Comparison of ENCODE assay signal across 24 cellular contexts in the genomic region with DNA sequence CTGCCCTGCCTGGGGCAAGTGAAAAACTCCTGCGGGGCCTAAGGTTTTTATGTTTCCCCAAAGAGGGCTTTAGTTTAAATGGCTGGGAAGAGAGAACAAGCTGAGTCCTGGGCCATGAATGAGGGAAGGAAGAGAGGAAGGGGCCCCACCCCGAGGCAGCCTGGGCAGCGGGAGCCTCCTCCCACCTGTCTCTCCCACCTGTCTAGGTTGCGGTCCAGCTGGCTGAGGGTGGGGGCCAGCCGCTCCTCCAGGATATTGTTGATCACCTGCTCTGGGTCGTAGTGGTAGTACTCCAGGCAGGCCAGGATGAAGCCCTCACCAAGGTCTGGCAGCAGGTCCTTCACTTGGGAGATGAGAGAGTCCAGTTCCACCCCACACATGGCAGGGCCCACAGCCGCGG. TPM values are rescaled to one million over a fixed set of nuclear protein-coding genes. Genes with fewer than 3 reads are reported as not detected.
DNase-seq lines count a peak whose midpoint lies in the region; ATAC-seq and TF ChIP-seq lines count a peak whose summit lies in the region.
"Had no signal": no experiment of that assay in that cellular context is flagged by ENCODE, and none has a peak within 500 bp of the region (broad histone marks: within the 10 kb centered on the region; RNA-seq: fewer than 3 reads in every experiment).

No MANE protein-coding gene starts in this region.

- in situ Hi-C loops in KBM-7 (cut with MboI; ENCODE audit: low pct_unique_long_range_greater_than_20kb, low sequenced_read_pairs): no loop called here

- no peak overlapping the region for H2BK120ac ChIP-seq in H9 (ENCODE audit: low read depth, low read length, poor library complexity, severe bottlenecking)

- H2AFZ ChIP-seq in H9 (ENCODE audit: low read length): no peak overlapping the region
- no peak overlapping the region for H2AFZ ChIP-seq in PC-9

- no peak overlapping the region for H3T11ph ChIP-seq in H9 (ENCODE audit: low read length)

- no peak overlapping the region for H3K4me3 ChIP-seq in PC-9
- no peak overlapping the region for H3K4me3 ChIP-seq in lower lobe of right lung
- H3K4me3 ChIP-seq: transverse colon had no signal

- no peaks in the 10 kb centered on the region for H3K9me3 Mint-ChIP-seq in H9
- H3K9me3 Mint-ChIP-seq in stimulated activated effector memory CD8-positive, alpha-beta T cell treated with anti-CD3 and anti-CD28 coated beads, Interleukin-12 subunit alpha, Interleukin-12 subunit beta, amount 100 ng/mL, for 72 hours: no peaks in the 10 kb centered on the region
- H3K9me3 Mint-ChIP-seq: activated CD4-positive, alpha-beta T cell treated with anti-CD3 and anti-CD28 coated beads, Interleukin-2, amount 10 ng/mL, durations not matched to agents 7 days and 5 days; naive B cell; stimulated activated naive B cell treated with anti-CD40 and anti-IgM and Interleukin-4, amounts not matched to agents 10 μg/mL and 1 μg/mL and 100 μg/mL, for 72 hours had no signal

- H3K4me3 Mint-ChIP-seq in H9: no peak overlapping the region
- H3K4me3 Mint-ChIP-seq in stimulated activated effector memory CD8-positive, alpha-beta T cell treated with anti-CD3 and anti-CD28 coated beads, Interleukin-12 subunit alpha, Interleukin-12 subunit beta, amount 100 ng/mL, for 72 hours: no peak overlapping the region
- H3K4me3 Mint-ChIP-seq: activated CD4-positive, alpha-beta T cell treated with anti-CD3 and anti-CD28 coated beads, Interleukin-2, amount 10 ng/mL, durations not matched to agents 7 days and 5 days; naive B cell; stimulated activated naive B cell treated with anti-CD40 and anti-IgM and Interleukin-4, amounts not matched to agents 10 μg/mL and 1 μg/mL and 100 μg/mL, for 72 hours had no signal

- no peak overlapping the region for H3K4me2 ChIP-seq in H9 (ENCODE audit: insufficient read depth, insufficient read length, low read length)
- no peak overlapping the region for H3K4me2 ChIP-seq in PC-9

- H2BK12ac ChIP-seq in H9 (ENCODE audit: insufficient read length, low read depth, low read length): no peak overlapping the region

- DNase-seq in H9: no peak
- DNase-seq in PC-9: no peak
- DNase-seq in lower lobe of right lung: no peak
- no peak for DNase-seq in stimulated activated effector memory CD8-positive, alpha-beta T cell treated with anti-CD3 and anti-CD28 coated beads, Interleukin-12 subunit alpha, Interleukin-12 subunit beta, amount 100 ng/mL, for 72 hours (ENCODE audit: low spot score in 2 of 2)
- DNase-seq in KBM-7: no peak
- no peak for DNase-seq in GM10266 (ENCODE audit: extremely low spot score)
- DNase-seq: activated CD4-positive, alpha-beta T cell treated with anti-CD3 and anti-CD28 coated beads, Interleukin-2, amount 10 ng/mL, durations not matched to agents 7 days and 5 days; activated effector memory CD4-positive, alpha-beta T cell treated with anti-CD3 and anti-CD28 coated beads, Interleukin-2, amount 50 U/mL, for 16 hours; DND-41; foreskin fibroblast; hippocampal formation; islet precursor cell; mammary epithelial cell; naive B cell; NCI-H2029; NCI-H526 treated with DMSO at 0.1 percent for 48 hours; SHP77 treated with DMSO at 0.1 percent for 48 hours; stimulated activated naive B cell treated with anti-CD40 and anti-IgM and Interleukin-4, amounts not matched to agents 10 μg/mL and 1 μg/mL and 100 μg/mL, for 72 hours; T-helper 1 cell; transverse colon had no signal

- peaks cover 14 to 68% (median 16%) of the 10 kb centered on the region in 3 experiments; a peak in 6 of 7 replicates for H3K36me3 Mint-ChIP-seq in H9 (ENCODE audit: insufficient read depth in 1 of 3, low read depth in 3 of 3)
- H3K36me3 Mint-ChIP-seq in stimulated activated effector memory CD8-positive, alpha-beta T cell treated with anti-CD3 and anti-CD28 coated beads, Interleukin-12 subunit alpha, Interleukin-12 subunit beta, amount 100 ng/mL, for 72 hours: peaks cover 92% of the 10 kb centered on the region

- H3K27ac ChIP-seq in H9 (ENCODE audit: insufficient read length, low read depth, low read length) (no peak overlapping the region), PC-9 (peak overlapping the region; percentile 93; the same call in 1 of the 2 replicates), lower lobe of right lung (peak overlapping the region; percentile 81)
- H3K27ac ChIP-seq: epithelial cell of prostate, transverse colon had no signal

- H3K36me3 ChIP-seq in PC-9 (ENCODE audit: low read depth) (peaks cover 16% of the 10 kb centered on the region), lower lobe of right lung (peaks cover 81% of the 10 kb centered on the region)

- WGBS in H9 (ENCODE audit: extremely low coverage, insufficient read length, low lambda C conversion rate): no CpG with 5 or more reads among the region's 8 CpGs

- H3K23me2 ChIP-seq in H9 (ENCODE audit: insufficient read length, low read depth, low read length, poor library complexity, severe bottlenecking): no peaks in the 10 kb centered on the region

- no peak overlapping the region for H2AK5ac ChIP-seq in H9 (ENCODE audit: insufficient read length, low read length)

- H3K27ac Mint-ChIP-seq in H9: peak overlapping the region in 2 of 3 experiments; percentile 15 to 80; a peak in 1 of 7 replicates
- peak overlapping the region; percentile 43 for H3K27ac Mint-ChIP-seq in stimulated activated effector memory CD8-positive, alpha-beta T cell treated with anti-CD3 and anti-CD28 coated beads, Interleukin-12 subunit alpha, Interleukin-12 subunit beta, amount 100 ng/mL, for 72 hours
- H3K27ac Mint-ChIP-seq: activated CD4-positive, alpha-beta T cell treated with anti-CD3 and anti-CD28 coated beads, Interleukin-2, amount 10 ng/mL, durations not matched to agents 7 days and 5 days; naive B cell; stimulated activated naive B cell treated with anti-CD40 and anti-IgM and Interleukin-4, amounts not matched to agents 10 μg/mL and 1 μg/mL and 100 μg/mL, for 72 hours had no signal

- intact Hi-C loops in PC-9 (cut with micrococcal nuclease; ENCODE audit: unreplicated experiment): no loop called here
- intact Hi-C loops in lower lobe of right lung (cut with DNase I): no loop called here

- H3K9me3 ChIP-seq in H9 (ENCODE audit: control insufficient read depth, low read depth, low read length) (no peaks in the 10 kb centered on the region), PC-9 (ENCODE audit: insufficient read depth, low read depth) (no peaks in the 10 kb centered on the region), lower lobe of right lung (no peaks in the 10 kb centered on the region)
- H3K9me3 ChIP-seq: transverse colon had no signal

- no peak overlapping the region for H4K91ac ChIP-seq in H9 (ENCODE audit: insufficient read length, low read depth, low read length)

- H2BK5ac ChIP-seq in H9 (ENCODE audit: insufficient read length, low read length): no peak overlapping the region

- no peak overlapping the region for H4K8ac ChIP-seq in H9 (replicated peaks; ENCODE audit: insufficient read length, low read depth, low read length)

- H3K4ac ChIP-seq in H9 (ENCODE audit: low read depth, low read length): no peak overlapping the region

- POLR2A ChIA-PET in PC-9 (lab: Charles Lee; ENCODE audit: unreplicated experiment): no interaction called here

- peaks cover 44% of the 10 kb centered on the region for H3F3A ChIP-seq in PC-9 (ENCODE audit: insufficient read depth, low read depth)

- no peak overlapping the region for H3K23ac ChIP-seq in H9 (ENCODE audit: insufficient read length, low read depth, low read length)

- no peak overlapping the region for H4K5ac ChIP-seq in H9 (ENCODE audit: insufficient read length, low read depth, low read length)

- no peaks in the 10 kb centered on the region for H3K4me1 ChIP-seq in H9 (ENCODE audit: insufficient read depth, low read length)
- peaks cover 68% of the 10 kb centered on the region for H3K4me1 ChIP-seq in PC-9 (replicated peaks; ENCODE audit: insufficient read depth)
- H3K4me1 ChIP-seq in lower lobe of right lung: peaks cover 49% of the 10 kb centered on the region

- BruUV-seq in PC-9 (replicated peaks; lab: Mats Ljungman, UMichigan): no TSS peak

- no peak overlapping the region for H3K18ac ChIP-seq in H9 (ENCODE audit: insufficient read length, low read depth, low read length)

- H3K9ac ChIP-seq in H9 (ENCODE audit: extremely low read depth, insufficient read length, low read length): no peak overlapping the region

- H3K56ac ChIP-seq in H9 (ENCODE audit: insufficient read length, low read depth, low read length): no peak overlapping the region

- ATAC-seq in lower lobe of right lung (no peak), GM18519 (IDR thresholded peaks at IDR 0.05; ENCODE audit: low FRiP score, unreplicated experiment) (no peak)
- no peak for ATAC-seq in stimulated activated effector memory CD8-positive, alpha-beta T cell treated with anti-CD3 and anti-CD28 coated beads, Interleukin-12 subunit alpha, Interleukin-12 subunit beta, amount 100 ng/mL, for 72 hours
- ATAC-seq: HCT116; sciatic nerve; stimulated activated naive B cell treated with anti-CD40 and anti-IgM and Interleukin-4, amounts not matched to agents 10 μg/mL and 1 μg/mL and 100 μg/mL, for 72 hours had no signal

- no peaks in the 10 kb centered on the region for H3K79me1 ChIP-seq in H9 (ENCODE audit: insufficient read depth, low read depth, low read length, poor library complexity, severe bottlenecking)

- TF ChIP-seq CTCF in H9 (conservative IDR thresholded peaks at IDR 0.05): no peak
- no peak for TF ChIP-seq CTCF in PC-9 (conservative IDR thresholded peaks at IDR 0.05)
- no peak for TF ChIP-seq CTCF in lower lobe of right lung (IDR thresholded peaks at IDR 0.05)
- no peak for TF ChIP-seq CTCF in GM10266 (IDR thresholded peaks at IDR 0.05; ENCODE audit: control insufficient read depth, insufficient read depth, low read depth, missing control alignments)

- H3K27me3 ChIP-seq in H9 (ENCODE audit: insufficient read depth, low read length): no peaks in the 10 kb centered on the region
- no peaks in the 10 kb centered on the region for H3K27me3 ChIP-seq in PC-9 (ENCODE audit: insufficient read depth, low read depth)
- no peaks in the 10 kb centered on the region for H3K27me3 ChIP-seq in lower lobe of right lung (ENCODE audit: low read depth)
- H3K27me3 ChIP-seq: transverse colon had no signal

- H3K4me1 Mint-ChIP-seq in H9: peaks cover 6 to 16% of the 10 kb centered on the region in 2 experiments
- peaks cover 8% of the 10 kb centered on the region for H3K4me1 Mint-ChIP-seq in stimulated activated effector memory CD8-positive, alpha-beta T cell treated with anti-CD3 and anti-CD28 coated beads, Interleukin-12 subunit alpha, Interleukin-12 subunit beta, amount 100 ng/mL, for 72 hours

- no peak overlapping the region for H2BK20ac ChIP-seq in H9 (ENCODE audit: low read depth, low read length, poor library complexity, severe bottlenecking)

- CTCF ChIA-PET in PC-9 (lab: Charles Lee): no interaction called here

- H3K9me2 ChIP-seq in PC-9 (ENCODE audit: insufficient read depth): no peaks in the 10 kb centered on the region

- no peaks in the 10 kb centered on the region for H3K79me2 ChIP-seq in H9 (ENCODE audit: insufficient read depth, low read length)
- H3K79me2 ChIP-seq in PC-9 (ENCODE audit: low read depth): peaks cover 6% of the 10 kb centered on the region

- H3K27me3 Mint-ChIP-seq in H9 (ENCODE audit: low read depth): no peaks in the 10 kb centered on the region
- H3K27me3 Mint-ChIP-seq: activated CD4-positive, alpha-beta T cell treated with anti-CD3 and anti-CD28 coated beads, Interleukin-2, amount 10 ng/mL, durations not matched to agents 7 days and 5 days; naive B cell; stimulated activated naive B cell treated with anti-CD40 and anti-IgM and Interleukin-4, amounts not matched to agents 10 μg/mL and 1 μg/mL and 100 μg/mL, for 72 hours had no signal

- no peak overlapping the region for H2BK15ac ChIP-seq in H9 (ENCODE audit: low read depth, low read length)

- H4K20me1 ChIP-seq in H9 (ENCODE audit: control insufficient read depth, insufficient read depth, insufficient read length) (no peaks in the 10 kb centered on the region), PC-9 (ENCODE audit: insufficient read depth) (no peaks in the 10 kb centered on the region)

- H3K14ac ChIP-seq in H9 (ENCODE audit: insufficient read depth, low read length): no peak overlapping the region

RNA-seq across cellular contexts. Expression of gene UQCR10, which starts 34.6 kb away (rescaled TPM):
- 116 and 124 TPM in 2 replicates for total RNA-seq in H9 (2021)
- 85.4 and 103 TPM in 2 replicates for total RNA-seq in PC-9 (2021)
- 80.3 TPM for total RNA-seq in lower lobe of right lung

RNA-seq across cellular contexts. Expression of gene ZMAT5, which starts 35.0 kb away (rescaled TPM):
- total RNA-seq in H9 (2021) (13.4 and 13.9 TPM in 2 replicates), PC-9 (2021) (14.2 and 15.5 TPM in 2 replicates), lower lobe of right lung (18.3 TPM)

RNA-seq across cellular contexts. Expression of gene ASCC2, which starts 36.3 kb away (rescaled TPM):
- 46.5 and 48.2 TPM in 2 replicates for total RNA-seq in H9 (2021)
- total RNA-seq in PC-9 (2021): 39.9 and 43.3 TPM in 2 replicates
- 65.4 TPM for total RNA-seq in lower lobe of right lung
